23 cellular contexts compared by ENCODE assay signal in genomic region chr2:195633974-195634373, GRCh38.
DNase-seq lines count a peak whose midpoint lies in the region; FAIRE-seq lines count a peak whose summit lies in the region.
"Had no signal": no experiment of that assay in that cellular context is flagged by ENCODE, and none has a peak within 500 bp of the region (broad histone marks: within the 10 kb centered on the region; RNA-seq: fewer than 3 reads in every experiment).

No MANE protein-coding gene starts in this region.

- no peaks in the 10 kb centered on the region for H3K36me3 Mint-ChIP-seq in dendritic cell treated with granulocyte-macrophage colony-stimulating factor and Interleukin-4, amounts not matched to agents 40 ng/mL and 50 ng/mL, for 4 days (ENCODE audit: low read depth)
- H3K36me3 Mint-ChIP-seq: CD4-positive, alpha-beta memory T cell had no signal

- DNase-seq in NCI-H510A treated with DMSO at 0.1 percent for 48 hours (lab: John Stamatoyannopoulos, UW) (peak; percentile 45), NCI-H510A (lab: John Stamatoyannopoulos, UW) (no peak), NCI-H1105 (lab: John Stamatoyannopoulos, UW) (peak; percentile 35), NCI-H2171 (lab: John Stamatoyannopoulos, UW) (peak; percentile 43), HTR-8/SVneo (ENCODE audit: insufficient read length, low spot score) (no peak), RCC 7860 (ENCODE audit: low spot score) (no peak)
- DNase-seq in effector CD8-positive, alpha-beta T cell (lab: John Stamatoyannopoulos, UW) = no peak
- DNase-seq: AML-193; Caco-2; CD4-positive, alpha-beta memory T cell; DMS79 treated with DMSO at 0.1 percent for 48 hours; Kasumi-1; NCI-H1092 treated with DMSO at 0.1 percent for 48 hours; NCI-H1694 treated with DMSO at 0.1 percent for 48 hours; NCI-H446; NCI-H526 treated with DMSO at 0.1 percent for 48 hours; SHP77 treated with DMSO at 0.1 percent for 48 hours had no signal

- intact Hi-C loops in dendritic cell treated with granulocyte-macrophage colony-stimulating factor and Interleukin-4, amounts not matched to agents 40 ng/mL and 50 ng/mL, for 4 days (cut with micrococcal nuclease) = no loop called here

- H3K4me1 Mint-ChIP-seq in dendritic cell treated with granulocyte-macrophage colony-stimulating factor and Interleukin-4, amounts not matched to agents 40 ng/mL and 50 ng/mL, for 4 days (ENCODE audit: low read depth) = peaks cover 24% of the 10 kb centered on the region

- H3K27me3 Mint-ChIP-seq in dendritic cell treated with granulocyte-macrophage colony-stimulating factor and Interleukin-4, amounts not matched to agents 40 ng/mL and 50 ng/mL, for 4 days = no peaks in the 10 kb centered on the region
- H3K27me3 Mint-ChIP-seq: CD4-positive, alpha-beta memory T cell had no signal

- no peak overlapping the region for H3K4me3 Mint-ChIP-seq in dendritic cell treated with granulocyte-macrophage colony-stimulating factor and Interleukin-4, amounts not matched to agents 40 ng/mL and 50 ng/mL, for 4 days
- H3K4me3 Mint-ChIP-seq: CD4-positive, alpha-beta memory T cell had no signal

- H3K27ac Mint-ChIP-seq in dendritic cell treated with granulocyte-macrophage colony-stimulating factor and Interleukin-4, amounts not matched to agents 40 ng/mL and 50 ng/mL, for 4 days = peak overlapping the region; percentile 84

- FAIRE-seq in HTR-8/SVneo (lab: Jason Lieb, UNC) = no peak
- no peak for FAIRE-seq in RCC 7860 (lab: Jason Lieb, UNC)
- FAIRE-seq: A549, GM19239, H54, HepG2, K562 had no signal

- H3K9me3 Mint-ChIP-seq in dendritic cell treated with granulocyte-macrophage colony-stimulating factor and Interleukin-4, amounts not matched to agents 40 ng/mL and 50 ng/mL, for 4 days = no peaks in the 10 kb centered on the region

Comparison
In these comparisons a context has a peak if more than half of its experiments do, and no peak if none do; other contexts are left out.
1. DNase-seq: peak in NCI-H510A treated with DMSO at 0.1 percent for 48 hours (single experiment), NCI-H1105 (single experiment) and NCI-H2171 (single experiment); none in NCI-H510A (single experiment), HTR-8/SVneo (single experiment), RCC 7860 (single experiment) and effector CD8-positive, alpha-beta T cell (single experiment).